In genomic region chr6:3022765-3023662, GRCh38 we compare ENCODE assay signal across 8 cellular contexts.
A peak's percentile ranks its signal among the peaks of the same experiment; 100 is the strongest.
DNase-seq lines count a peak whose midpoint lies in the region; ATAC-seq lines count a peak whose summit lies in the region.

No MANE protein-coding gene starts in this region.

- peak; percentile 29 for DNase-seq in EL
- DNase-seq in KG1 (lab: John Stamatoyannopoulos, UW) = peak; percentile 88
- DNase-seq in activated CD8-positive, alpha-beta memory T cell treated with anti-CD3 and anti-CD28 coated beads, Interleukin-2, amount 50 U/mL, for 4 hours = peak; percentile 38
- peak; percentile 16 for DNase-seq in germinal center (ENCODE audit: low spot score)
- peak; percentile 39 for DNase-seq in stimulated activated CD4-positive, alpha-beta T cell treated with anti-CD3 and anti-CD28 coated beads, Interleukin-12 subunit alpha, Interleukin-12 subunit beta, amount 100 ng/mL, for 4 hours
- DNase-seq in pons (ENCODE audit: low spot score) = no peak

- ATAC-seq in HG03457 (IDR thresholded peaks at IDR 0.05; ENCODE audit: unreplicated experiment) (no peak), GM21447 (IDR thresholded peaks at IDR 0.05; ENCODE audit: unreplicated experiment) (no peak)
